ENCODE assay signal across 9 cellular contexts in genomic region chr1:176880954-176881595, GRCh38.
DNase-seq lines count a peak whose midpoint lies in the region; ATAC-seq lines count a peak whose summit lies in the region.
"Had no signal": no experiment of that assay in that cellular context is flagged by ENCODE, and none has a peak within 500 bp of the region (broad histone marks: within the 10 kb centered on the region; RNA-seq: fewer than 3 reads in every experiment).

No MANE protein-coding gene starts in this region.

- H3K4ac ChIP-seq in trophoblast cell (ENCODE audit: low read depth, low read length): no peak overlapping the region

- no peak overlapping the region for H3K18ac ChIP-seq in trophoblast cell (ENCODE audit: low read length)

- no peaks in the 10 kb centered on the region for H3K4me1 Mint-ChIP-seq in activated CD4-positive, alpha-beta T cell treated with anti-CD3 and anti-CD28 coated beads for 36 hours
- H3K4me1 Mint-ChIP-seq in T-helper 2 cell treated with Interferon-gamma antibody and Interleukin-4, amounts not matched to agents 5 μg/mL and 100 μg/mL, for 36 hours (ENCODE audit: low read depth): no peaks in the 10 kb centered on the region

- H2AK5ac ChIP-seq in trophoblast cell (ENCODE audit: low read length): no peak overlapping the region

- H3K79me2 ChIP-seq in trophoblast cell (ENCODE audit: control insufficient read depth, insufficient read depth, low read length, poor library complexity): no peaks in the 10 kb centered on the region

- H2BK12ac ChIP-seq in trophoblast cell (ENCODE audit: low read length): no peak overlapping the region

- CTCF ChIA-PET in activated CD4-positive, alpha-beta T cell treated with anti-CD3 and anti-CD28 coated beads for 36 hours (lab: Charles Lee): interaction anchor here (0.8 to 1.6 kb wide), 4 partner anchors 11 to 321 kb away, joined by 3 to 6 read pairs (median 3); no protein-coding TSS in a partner anchor

- no peak overlapping the region for H2BK120ac ChIP-seq in trophoblast cell (ENCODE audit: insufficient read depth, low read length, poor library complexity)

- H4K12ac ChIP-seq in trophoblast cell (ENCODE audit: low read depth, low read length): no peak overlapping the region

- H3K4me2 ChIP-seq in trophoblast cell (ENCODE audit: low read length): no peak overlapping the region

- H3K27ac ChIP-seq in trophoblast cell (ENCODE audit: low read depth, low read length): no peak overlapping the region
- H3K27ac ChIP-seq: epithelial cell of prostate had no signal

- H3K27ac Mint-ChIP-seq in activated CD4-positive, alpha-beta T cell treated with anti-CD3 and anti-CD28 coated beads for 36 hours: no peak overlapping the region
- H3K27ac Mint-ChIP-seq in T-helper 2 cell treated with Interferon-gamma antibody and Interleukin-4, amounts not matched to agents 5 μg/mL and 100 μg/mL, for 36 hours: no peak overlapping the region

- H3K79me1 ChIP-seq in trophoblast cell (ENCODE audit: low read length): peaks cover 5% of the 10 kb centered on the region

- no peak overlapping the region for H4K91ac ChIP-seq in trophoblast cell (ENCODE audit: low read depth, low read length)

- no peaks in the 10 kb centered on the region for H3K36me3 ChIP-seq in trophoblast cell (ENCODE audit: control insufficient read depth in 1 of 2, insufficient read depth in 2 of 2, low read length in 2 of 2)

- H3K4me1 ChIP-seq in trophoblast cell (ENCODE audit: control insufficient read depth in 1 of 2, insufficient read depth in 2 of 2, low read length in 2 of 2): peaks cover 4 to 11% of the 10 kb centered on the region in 2 experiments

- POLR2A ChIA-PET in activated CD4-positive, alpha-beta T cell treated with anti-CD3 and anti-CD28 coated beads for 36 hours (lab: Charles Lee): no interaction called here

- no peaks in the 10 kb centered on the region for H3K9me3 Mint-ChIP-seq in activated CD4-positive, alpha-beta T cell treated with anti-CD3 and anti-CD28 coated beads for 36 hours (ENCODE audit: low read depth)
- H3K9me3 Mint-ChIP-seq in T-helper 2 cell treated with Interferon-gamma antibody and Interleukin-4, amounts not matched to agents 5 μg/mL and 100 μg/mL, for 36 hours: no peaks in the 10 kb centered on the region

- H3K14ac ChIP-seq in trophoblast cell (ENCODE audit: low read length): no peak overlapping the region

- H3K9me3 ChIP-seq in trophoblast cell (ENCODE audit: insufficient read depth, low read depth, low read length): peaks cover 1% of the 10 kb centered on the region

- H2AFZ ChIP-seq in trophoblast cell (ENCODE audit: insufficient read depth, low read length, poor library complexity): no peak overlapping the region

- H3K27me3 Mint-ChIP-seq in activated CD4-positive, alpha-beta T cell treated with anti-CD3 and anti-CD28 coated beads for 36 hours: peaks cover 8% of the 10 kb centered on the region
- no peaks in the 10 kb centered on the region for H3K27me3 Mint-ChIP-seq in T-helper 2 cell treated with Interferon-gamma antibody and Interleukin-4, amounts not matched to agents 5 μg/mL and 100 μg/mL, for 36 hours (ENCODE audit: low read depth)

- H3K23ac ChIP-seq in trophoblast cell (ENCODE audit: low read length): no peak overlapping the region

- no CpG with 5 or more reads among the region's 9 CpGs for WGBS in trophoblast cell (ENCODE audit: extremely low coverage, insufficient coverage, insufficient read length)

- no peak for ATAC-seq in activated CD4-positive, alpha-beta T cell treated with anti-CD3 and anti-CD28 coated beads for 36 hours
- ATAC-seq in HG03039 (IDR thresholded peaks at IDR 0.05; ENCODE audit: unreplicated experiment): peak; percentile 51

- H3K36me3 Mint-ChIP-seq in activated CD4-positive, alpha-beta T cell treated with anti-CD3 and anti-CD28 coated beads for 36 hours (ENCODE audit: low read depth): no peaks in the 10 kb centered on the region
- no peaks in the 10 kb centered on the region for H3K36me3 Mint-ChIP-seq in T-helper 2 cell treated with Interferon-gamma antibody and Interleukin-4, amounts not matched to agents 5 μg/mL and 100 μg/mL, for 36 hours (ENCODE audit: low read depth)

- no peak overlapping the region for H4K8ac ChIP-seq in trophoblast cell (ENCODE audit: low read depth, low read length)

- H3K9ac ChIP-seq in trophoblast cell (ENCODE audit: low read length): no peak overlapping the region

- no peak overlapping the region for H3K4me3 ChIP-seq in trophoblast cell (ENCODE audit: low read depth, low read length)

- intact Hi-C loops in activated CD4-positive, alpha-beta T cell treated with anti-CD3 and anti-CD28 coated beads for 36 hours (cut with DNase I, micrococcal nuclease): loop anchor here (1.0 kb wide), 3 partner anchors 321 to 506 kb away; no protein-coding TSS in a partner anchor

- no peaks in the 10 kb centered on the region for H3K27me3 ChIP-seq in trophoblast cell (ENCODE audit: insufficient read depth, low read length)

- peak; percentile 74 for DNase-seq in activated CD4-positive, alpha-beta T cell treated with anti-CD3 and anti-CD28 coated beads for 36 hours
- DNase-seq in activated CD4-positive, alpha-beta T cell treated with anti-CD3 and anti-CD28 coated beads for 1 hour: no peak
- peak; percentile 45 for DNase-seq in NCI-H510A treated with DMSO at 0.1 percent for 48 hours (lab: John Stamatoyannopoulos, UW)
- DNase-seq in activated CD8-positive, alpha-beta memory T cell treated with anti-CD3 and anti-CD28 coated beads, Interleukin-2, amount 50 U/mL, for 4 hours: peak; percentile 16
- peak; percentile 36 for DNase-seq in glomerular endothelial cell (ENCODE audit: extremely low read depth, low read depth, low spot score)
- peak; percentile 72 to 88 for DNase-seq in trophoblast cell
- DNase-seq in T-helper 2 cell treated with Interferon-gamma antibody and Interleukin-4, amounts not matched to agents 5 μg/mL and 100 μg/mL, for 36 hours (ENCODE audit: low spot score): no peak

- H3K4me3 Mint-ChIP-seq in activated CD4-positive, alpha-beta T cell treated with anti-CD3 and anti-CD28 coated beads for 36 hours: no peak overlapping the region
- H3K4me3 Mint-ChIP-seq in T-helper 2 cell treated with Interferon-gamma antibody and Interleukin-4, amounts not matched to agents 5 μg/mL and 100 μg/mL, for 36 hours: no peak overlapping the region

- no peak overlapping the region for H2BK5ac ChIP-seq in trophoblast cell (ENCODE audit: low read depth, low read length, poor library complexity)

Comparison
In these comparisons a context has a peak if more than half of its experiments do, and no peak if none do; other contexts are left out.
1. DNase-seq: peak in activated CD4-positive, alpha-beta T cell treated with anti-CD3 and anti-CD28 coated beads for 36 hours (single experiment), NCI-H510A treated with DMSO at 0.1 percent for 48 hours (single experiment), activated CD8-positive, alpha-beta memory T cell treated with anti-CD3 and anti-CD28 coated beads, Interleukin-2, amount 50 U/mL, for 4 hours (single experiment), glomerular endothelial cell (single experiment) and trophoblast cell (2 of 2); none in activated CD4-positive, alpha-beta T cell treated with anti-CD3 and anti-CD28 coated beads for 1 hour (single experiment) and T-helper 2 cell treated with Interferon-gamma antibody and Interleukin-4, amounts not matched to agents 5 μg/mL and 100 μg/mL, for 36 hours (single experiment).